Comparison of ENCODE assay signal across 1 cellular context in the genomic region with DNA sequence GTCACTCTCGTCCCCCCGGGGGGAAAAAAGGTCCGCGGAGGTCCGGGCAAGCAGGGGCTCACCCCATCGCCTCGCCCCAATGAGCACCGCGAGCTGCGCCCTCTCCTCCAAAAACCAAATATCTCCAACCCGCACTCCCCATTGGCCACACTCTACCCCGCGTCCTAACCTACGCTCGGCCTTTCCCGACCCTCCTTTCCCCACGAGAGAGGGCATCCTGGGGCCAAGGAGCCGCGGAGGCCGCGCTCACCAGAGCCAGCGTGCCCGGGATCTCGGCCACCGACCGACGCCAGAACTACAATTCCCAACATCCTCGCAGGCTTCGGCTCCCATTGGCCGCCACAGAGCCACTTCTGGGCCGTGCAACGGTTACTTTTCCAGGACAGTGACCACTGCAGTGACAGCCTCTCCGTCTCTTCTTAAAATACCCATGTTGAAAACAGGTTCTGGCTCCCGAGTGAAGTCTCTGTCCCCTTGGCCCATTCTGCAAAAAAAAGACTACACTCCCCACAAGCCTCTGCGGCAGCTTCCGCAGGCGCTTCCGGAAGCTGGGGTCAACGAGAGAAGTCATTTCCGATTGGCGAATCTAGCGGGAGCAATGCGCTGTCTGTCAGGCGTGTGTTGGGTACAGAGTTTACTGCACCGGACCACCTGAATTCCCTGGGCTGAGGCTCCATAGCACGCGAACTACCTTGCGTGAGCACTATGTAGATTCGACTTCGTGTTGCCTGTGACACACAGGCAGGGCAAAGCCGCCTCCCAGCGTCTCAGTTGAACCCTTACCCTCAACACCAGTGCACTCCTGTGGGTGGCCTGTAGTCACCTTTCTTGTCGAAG.
TF ChIP-seq lines count a peak whose summit lies in the region.

A gene (minus strand): TSS at position 285 of the 837 bp plus-strand sequence. CDS start 15,020 bp downstream, outside the sequence.

TF ChIP-seq in HepG2, 621 proteins besides CTCF, POLR2A, EP300 and RAD21 (continued from another document and continues in another):
- TF ChIP-seq ZKSCAN5 (CRISPR knock-in tag; IDR thresholded peaks at IDR 0.05) (peak; percentile 62; the same call in 1 of the 2 replicates), KLF11 (CRISPR knock-in tag; IDR thresholded peaks at IDR 0.05) (peak; percentile 8; the same call in 1 of the 2 replicates), ZNF543 (CRISPR knock-in tag; IDR thresholded peaks at IDR 0.05) (peak; percentile 49; the same call in 1 of the 2 replicates), ZMYM4 (CRISPR knock-in tag; IDR thresholded peaks at IDR 0.05) (peak; percentile 73; the same call in 1 of the 2 replicates), TGIF2 (CRISPR knock-in tag; IDR thresholded peaks at IDR 0.05) (peak; percentile 70), TEAD3 (CRISPR knock-in tag; optimal IDR thresholded peaks at IDR 0.05; ENCODE audit: borderline replicate concordance) (peak; percentile 84), ADNP (CRISPR knock-in tag; IDR thresholded peaks at IDR 0.05) (no peak), RARG (CRISPR knock-in tag; IDR thresholded peaks at IDR 0.05; ENCODE audit: low read depth) (no peak), MATR3 (CRISPR knock-in tag; IDR thresholded peaks at IDR 0.05) (no peak), ZNF747 (CRISPR knock-in tag; IDR thresholded peaks at IDR 0.05; ENCODE audit: borderline replicate concordance) (peak; percentile 18), ATM (IDR thresholded peaks at IDR 0.05; ENCODE audit: borderline replicate concordance) (no peak), SP1 (IDR thresholded peaks at IDR 0.05) (no peak), SP1 (CRISPR knock-in tag; IDR thresholded peaks at IDR 0.05) (no peak), ZIK1 (CRISPR knock-in tag; IDR thresholded peaks at IDR 0.05; ENCODE audit: borderline replicate concordance, low read depth) (peak; percentile 60; the same call in 1 of the 2 replicates), XBP1 (CRISPR knock-in tag; IDR thresholded peaks at IDR 0.05) (no peak; the same call in 1 of the 2 replicates), ARNT (IDR thresholded peaks at IDR 0.05) (no peak), KDM6A (CRISPR knock-in tag; IDR thresholded peaks at IDR 0.05; ENCODE audit: low read depth) (0 out of 2 replicates have a peak, but pooled peaks have one; percentile 40), DNMT3B (CRISPR knock-in tag; conservative IDR thresholded peaks at IDR 0.05) (no peak), ELF4 (CRISPR knock-in tag; IDR thresholded peaks at IDR 0.05; ENCODE audit: borderline replicate concordance) (peak; percentile 37; the same call in 1 of the 2 replicates), ZNF674 (CRISPR knock-in tag; IDR thresholded peaks at IDR 0.05; ENCODE audit: low read depth) (0 out of 2 replicates have a peak, but pooled peaks have one; percentile 38), JUNB (CRISPR knock-in tag; IDR thresholded peaks at IDR 0.05; ENCODE audit: borderline replicate concordance) (no peak), THAP11 (CRISPR knock-in tag; IDR thresholded peaks at IDR 0.05) (peak; percentile 99), ZBTB8A (CRISPR knock-in tag; IDR thresholded peaks at IDR 0.05; ENCODE audit: borderline replicate concordance, low read depth) (no peak)
- TF ChIP-seq, protein P1, sequence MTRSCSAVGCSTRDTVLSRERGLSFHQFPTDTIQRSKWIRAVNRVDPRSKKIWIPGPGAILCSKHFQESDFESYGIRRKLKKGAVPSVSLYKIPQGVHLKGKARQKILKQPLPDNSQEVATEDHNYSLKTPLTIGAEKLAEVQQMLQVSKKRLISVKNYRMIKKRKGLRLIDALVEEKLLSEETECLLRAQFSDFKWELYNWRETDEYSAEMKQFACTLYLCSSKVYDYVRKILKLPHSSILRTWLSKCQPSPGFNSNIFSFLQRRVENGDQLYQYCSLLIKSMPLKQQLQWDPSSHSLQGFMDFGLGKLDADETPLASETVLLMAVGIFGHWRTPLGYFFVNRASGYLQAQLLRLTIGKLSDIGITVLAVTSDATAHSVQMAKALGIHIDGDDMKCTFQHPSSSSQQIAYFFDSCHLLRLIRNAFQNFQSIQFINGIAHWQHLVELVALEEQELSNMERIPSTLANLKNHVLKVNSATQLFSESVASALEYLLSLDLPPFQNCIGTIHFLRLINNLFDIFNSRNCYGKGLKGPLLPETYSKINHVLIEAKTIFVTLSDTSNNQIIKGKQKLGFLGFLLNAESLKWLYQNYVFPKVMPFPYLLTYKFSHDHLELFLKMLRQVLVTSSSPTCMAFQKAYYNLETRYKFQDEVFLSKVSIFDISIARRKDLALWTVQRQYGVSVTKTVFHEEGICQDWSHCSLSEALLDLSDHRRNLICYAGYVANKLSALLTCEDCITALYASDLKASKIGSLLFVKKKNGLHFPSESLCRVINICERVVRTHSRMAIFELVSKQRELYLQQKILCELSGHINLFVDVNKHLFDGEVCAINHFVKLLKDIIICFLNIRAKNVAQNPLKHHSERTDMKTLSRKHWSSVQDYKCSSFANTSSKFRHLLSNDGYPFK (CRISPR knock-in tag; IDR thresholded peaks at IDR 0.05; ENCODE audit: borderline replicate concordance): peak; percentile 71; the same call in 1 of the 2 replicates
- TF ChIP-seq, protein P2, sequence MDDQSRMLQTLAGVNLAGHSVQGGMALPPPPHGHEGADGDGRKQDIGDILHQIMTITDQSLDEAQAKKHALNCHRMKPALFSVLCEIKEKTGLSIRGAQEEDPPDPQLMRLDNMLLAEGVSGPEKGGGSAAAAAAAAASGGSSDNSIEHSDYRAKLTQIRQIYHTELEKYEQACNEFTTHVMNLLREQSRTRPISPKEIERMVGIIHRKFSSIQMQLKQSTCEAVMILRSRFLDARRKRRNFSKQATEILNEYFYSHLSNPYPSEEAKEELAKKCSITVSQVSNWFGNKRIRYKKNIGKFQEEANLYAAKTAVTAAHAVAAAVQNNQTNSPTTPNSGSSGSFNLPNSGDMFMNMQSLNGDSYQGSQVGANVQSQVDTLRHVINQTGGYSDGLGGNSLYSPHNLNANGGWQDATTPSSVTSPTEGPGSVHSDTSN (CRISPR knock-in tag; IDR thresholded peaks at IDR 0.05; ENCODE audit: borderline replicate concordance): peak; percentile 37; the same call in 1 of the 2 replicates
- TF ChIP-seq, protein P3, sequence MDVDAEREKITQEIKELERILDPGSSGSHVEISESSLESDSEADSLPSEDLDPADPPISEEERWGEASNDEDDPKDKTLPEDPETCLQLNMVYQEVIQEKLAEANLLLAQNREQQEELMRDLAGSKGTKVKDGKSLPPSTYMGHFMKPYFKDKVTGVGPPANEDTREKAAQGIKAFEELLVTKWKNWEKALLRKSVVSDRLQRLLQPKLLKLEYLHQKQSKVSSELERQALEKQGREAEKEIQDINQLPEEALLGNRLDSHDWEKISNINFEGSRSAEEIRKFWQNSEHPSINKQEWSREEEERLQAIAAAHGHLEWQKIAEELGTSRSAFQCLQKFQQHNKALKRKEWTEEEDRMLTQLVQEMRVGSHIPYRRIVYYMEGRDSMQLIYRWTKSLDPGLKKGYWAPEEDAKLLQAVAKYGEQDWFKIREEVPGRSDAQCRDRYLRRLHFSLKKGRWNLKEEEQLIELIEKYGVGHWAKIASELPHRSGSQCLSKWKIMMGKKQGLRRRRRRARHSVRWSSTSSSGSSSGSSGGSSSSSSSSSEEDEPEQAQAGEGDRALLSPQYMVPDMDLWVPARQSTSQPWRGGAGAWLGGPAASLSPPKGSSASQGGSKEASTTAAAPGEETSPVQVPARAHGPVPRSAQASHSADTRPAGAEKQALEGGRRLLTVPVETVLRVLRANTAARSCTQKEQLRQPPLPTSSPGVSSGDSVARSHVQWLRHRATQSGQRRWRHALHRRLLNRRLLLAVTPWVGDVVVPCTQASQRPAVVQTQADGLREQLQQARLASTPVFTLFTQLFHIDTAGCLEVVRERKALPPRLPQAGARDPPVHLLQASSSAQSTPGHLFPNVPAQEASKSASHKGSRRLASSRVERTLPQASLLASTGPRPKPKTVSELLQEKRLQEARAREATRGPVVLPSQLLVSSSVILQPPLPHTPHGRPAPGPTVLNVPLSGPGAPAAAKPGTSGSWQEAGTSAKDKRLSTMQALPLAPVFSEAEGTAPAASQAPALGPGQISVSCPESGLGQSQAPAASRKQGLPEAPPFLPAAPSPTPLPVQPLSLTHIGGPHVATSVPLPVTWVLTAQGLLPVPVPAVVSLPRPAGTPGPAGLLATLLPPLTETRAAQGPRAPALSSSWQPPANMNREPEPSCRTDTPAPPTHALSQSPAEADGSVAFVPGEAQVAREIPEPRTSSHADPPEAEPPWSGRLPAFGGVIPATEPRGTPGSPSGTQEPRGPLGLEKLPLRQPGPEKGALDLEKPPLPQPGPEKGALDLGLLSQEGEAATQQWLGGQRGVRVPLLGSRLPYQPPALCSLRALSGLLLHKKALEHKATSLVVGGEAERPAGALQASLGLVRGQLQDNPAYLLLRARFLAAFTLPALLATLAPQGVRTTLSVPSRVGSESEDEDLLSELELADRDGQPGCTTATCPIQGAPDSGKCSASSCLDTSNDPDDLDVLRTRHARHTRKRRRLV (CRISPR knock-in tag; IDR thresholded peaks at IDR 0.05): peak; percentile 73
- TF ChIP-seq, protein P4, sequence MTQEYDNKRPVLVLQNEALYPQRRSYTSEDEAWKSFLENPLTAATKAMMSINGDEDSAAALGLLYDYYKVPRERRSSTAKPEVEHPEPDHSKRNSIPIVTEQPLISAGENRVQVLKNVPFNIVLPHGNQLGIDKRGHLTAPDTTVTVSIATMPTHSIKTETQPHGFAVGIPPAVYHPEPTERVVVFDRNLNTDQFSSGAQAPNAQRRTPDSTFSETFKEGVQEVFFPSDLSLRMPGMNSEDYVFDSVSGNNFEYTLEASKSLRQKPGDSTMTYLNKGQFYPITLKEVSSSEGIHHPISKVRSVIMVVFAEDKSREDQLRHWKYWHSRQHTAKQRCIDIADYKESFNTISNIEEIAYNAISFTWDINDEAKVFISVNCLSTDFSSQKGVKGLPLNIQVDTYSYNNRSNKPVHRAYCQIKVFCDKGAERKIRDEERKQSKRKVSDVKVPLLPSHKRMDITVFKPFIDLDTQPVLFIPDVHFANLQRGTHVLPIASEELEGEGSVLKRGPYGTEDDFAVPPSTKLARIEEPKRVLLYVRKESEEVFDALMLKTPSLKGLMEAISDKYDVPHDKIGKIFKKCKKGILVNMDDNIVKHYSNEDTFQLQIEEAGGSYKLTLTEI (CRISPR knock-in tag; conservative IDR thresholded peaks at IDR 0.05): no peak
- TF ChIP-seq, protein P5, sequence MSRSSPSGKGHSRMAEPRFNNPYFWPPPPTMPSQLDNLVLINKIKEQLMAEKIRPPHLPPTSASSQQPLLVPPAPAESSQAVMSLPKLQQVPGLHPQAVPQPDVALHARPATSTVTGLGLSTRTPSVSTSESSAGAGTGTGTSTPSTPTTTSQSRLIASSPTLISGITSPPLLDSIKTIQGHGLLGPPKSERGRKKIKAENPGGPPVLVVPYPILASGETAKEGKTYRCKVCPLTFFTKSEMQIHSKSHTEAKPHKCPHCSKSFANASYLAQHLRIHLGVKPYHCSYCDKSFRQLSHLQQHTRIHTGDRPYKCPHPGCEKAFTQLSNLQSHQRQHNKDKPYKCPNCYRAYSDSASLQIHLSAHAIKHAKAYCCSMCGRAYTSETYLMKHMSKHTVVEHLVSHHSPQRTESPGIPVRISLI (CRISPR knock-in tag; IDR thresholded peaks at IDR 0.05; ENCODE audit: borderline replicate concordance): no peak
- TF ChIP-seq, protein P6, sequence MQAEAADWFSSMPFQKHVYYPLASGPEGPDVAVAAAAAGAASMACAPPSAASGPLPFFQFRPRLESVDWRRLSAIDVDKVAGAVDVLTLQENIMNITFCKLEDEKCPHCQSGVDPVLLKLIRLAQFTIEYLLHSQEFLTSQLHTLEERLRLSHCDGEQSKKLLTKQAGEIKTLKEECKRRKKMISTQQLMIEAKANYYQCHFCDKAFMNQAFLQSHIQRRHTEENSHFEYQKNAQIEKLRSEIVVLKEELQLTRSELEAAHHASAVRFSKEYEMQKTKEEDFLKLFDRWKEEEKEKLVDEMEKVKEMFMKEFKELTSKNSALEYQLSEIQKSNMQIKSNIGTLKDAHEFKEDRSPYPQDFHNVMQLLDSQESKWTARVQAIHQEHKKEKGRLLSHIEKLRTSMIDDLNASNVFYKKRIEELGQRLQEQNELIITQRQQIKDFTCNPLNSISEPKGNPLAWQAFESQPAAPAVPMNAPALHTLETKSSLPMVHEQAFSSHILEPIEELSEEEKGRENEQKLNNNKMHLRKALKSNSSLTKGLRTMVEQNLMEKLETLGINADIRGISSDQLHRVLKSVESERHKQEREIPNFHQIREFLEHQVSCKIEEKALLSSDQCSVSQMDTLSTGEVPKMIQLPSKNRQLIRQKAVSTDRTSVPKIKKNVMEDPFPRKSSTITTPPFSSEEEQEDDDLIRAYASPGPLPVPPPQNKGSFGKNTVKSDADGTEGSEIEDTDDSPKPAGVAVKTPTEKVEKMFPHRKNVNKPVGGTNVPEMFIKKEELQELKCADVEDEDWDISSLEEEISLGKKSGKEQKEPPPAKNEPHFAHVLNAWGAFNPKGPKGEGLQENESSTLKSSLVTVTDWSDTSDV (CRISPR knock-in tag; IDR thresholded peaks at IDR 0.05): peak; percentile 97
- TF ChIP-seq, protein P7, sequence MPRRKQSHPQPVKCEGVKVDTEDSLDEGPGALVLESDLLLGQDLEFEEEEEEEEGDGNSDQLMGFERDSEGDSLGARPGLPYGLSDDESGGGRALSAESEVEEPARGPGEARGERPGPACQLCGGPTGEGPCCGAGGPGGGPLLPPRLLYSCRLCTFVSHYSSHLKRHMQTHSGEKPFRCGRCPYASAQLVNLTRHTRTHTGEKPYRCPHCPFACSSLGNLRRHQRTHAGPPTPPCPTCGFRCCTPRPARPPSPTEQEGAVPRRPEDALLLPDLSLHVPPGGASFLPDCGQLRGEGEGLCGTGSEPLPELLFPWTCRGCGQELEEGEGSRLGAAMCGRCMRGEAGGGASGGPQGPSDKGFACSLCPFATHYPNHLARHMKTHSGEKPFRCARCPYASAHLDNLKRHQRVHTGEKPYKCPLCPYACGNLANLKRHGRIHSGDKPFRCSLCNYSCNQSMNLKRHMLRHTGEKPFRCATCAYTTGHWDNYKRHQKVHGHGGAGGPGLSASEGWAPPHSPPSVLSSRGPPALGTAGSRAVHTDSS (CRISPR knock-in tag; conservative IDR thresholded peaks at IDR 0.05): no peak; the same call in 1 of the 2 replicates
- TF ChIP-seq, protein P8, sequence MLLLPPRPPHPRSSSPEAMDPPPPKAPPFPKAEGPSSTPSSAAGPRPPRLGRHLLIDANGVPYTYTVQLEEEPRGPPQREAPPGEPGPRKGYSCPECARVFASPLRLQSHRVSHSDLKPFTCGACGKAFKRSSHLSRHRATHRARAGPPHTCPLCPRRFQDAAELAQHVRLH (CRISPR knock-in tag; IDR thresholded peaks at IDR 0.05; ENCODE audit: borderline replicate concordance, low read depth): peak; percentile 55; the same call in 1 of the 2 replicates
- TF ChIP-seq, protein P9, sequence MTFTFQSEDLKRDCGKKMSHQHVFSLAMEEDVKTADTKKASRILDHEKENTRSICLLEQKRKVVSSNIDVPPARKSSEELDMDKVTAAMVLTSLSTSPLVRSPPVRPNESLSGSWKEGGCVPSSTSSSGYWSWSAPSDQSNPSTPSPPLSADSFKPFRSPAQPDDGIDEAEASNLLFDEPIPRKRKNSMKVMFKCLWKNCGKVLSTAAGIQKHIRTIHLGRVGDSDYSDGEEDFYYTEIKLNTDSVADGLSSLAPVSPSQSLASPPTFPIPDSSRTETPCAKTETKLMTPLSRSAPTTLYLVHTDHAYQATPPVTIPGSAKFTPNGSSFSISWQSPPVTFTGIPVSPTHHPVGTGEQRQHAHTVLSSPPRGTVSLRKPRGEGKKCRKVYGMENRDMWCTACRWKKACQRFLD (CRISPR knock-in tag; IDR thresholded peaks at IDR 0.05; ENCODE audit: borderline replicate concordance): peak; percentile 75
- TF ChIP-seq, protein P10, sequence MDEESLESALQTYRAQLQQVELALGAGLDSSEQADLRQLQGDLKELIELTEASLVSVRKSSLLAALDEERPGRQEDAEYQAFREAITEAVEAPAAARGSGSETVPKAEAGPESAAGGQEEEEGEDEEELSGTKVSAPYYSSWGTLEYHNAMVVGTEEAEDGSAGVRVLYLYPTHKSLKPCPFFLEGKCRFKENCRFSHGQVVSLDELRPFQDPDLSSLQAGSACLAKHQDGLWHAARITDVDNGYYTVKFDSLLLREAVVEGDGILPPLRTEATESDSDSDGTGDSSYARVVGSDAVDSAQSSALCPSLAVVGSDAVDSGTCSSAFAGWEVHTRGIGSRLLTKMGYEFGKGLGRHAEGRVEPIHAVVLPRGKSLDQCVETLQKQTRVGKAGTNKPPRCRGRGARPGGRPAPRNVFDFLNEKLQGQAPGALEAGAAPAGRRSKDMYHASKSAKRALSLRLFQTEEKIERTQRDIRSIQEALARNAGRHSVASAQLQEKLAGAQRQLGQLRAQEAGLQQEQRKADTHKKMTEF (CRISPR knock-in tag; IDR thresholded peaks at IDR 0.05): peak; percentile 92
